In the genomic region with DNA sequence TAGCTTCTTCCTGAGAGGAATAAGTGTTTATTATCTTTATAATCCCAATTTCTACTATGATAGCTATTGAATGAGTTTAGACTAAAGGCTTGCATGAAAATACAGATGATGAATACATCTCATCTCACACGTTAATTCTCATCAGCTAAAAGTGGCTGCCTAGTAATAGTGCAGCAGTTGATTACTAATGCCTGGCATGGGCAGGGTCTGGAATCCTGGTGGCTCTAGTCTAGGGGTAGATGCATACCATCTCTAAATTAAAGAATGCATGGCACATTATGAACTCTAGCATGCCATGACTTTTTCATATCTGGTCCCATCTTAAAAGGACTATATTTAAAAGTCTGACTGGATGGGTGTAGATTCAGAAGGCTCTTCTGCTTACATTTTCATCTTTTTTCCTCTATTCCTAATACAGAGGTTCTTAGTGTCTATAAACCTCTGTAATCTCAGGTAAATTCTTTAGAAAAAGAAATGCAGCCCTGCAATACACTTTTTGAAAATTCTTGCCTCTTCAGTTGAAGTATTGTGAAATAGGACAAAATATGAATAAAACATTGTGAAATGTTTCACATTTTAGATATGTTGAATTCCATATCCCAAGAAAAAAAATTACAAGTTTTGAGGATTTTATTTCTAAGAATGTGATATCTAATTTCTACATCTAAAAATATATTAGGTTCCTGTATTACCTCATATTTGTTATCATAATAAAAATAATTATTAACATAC, we compare ENCODE assay signal across 27 cellular contexts.
"Had no signal": no experiment of that assay in that cellular context is flagged by ENCODE, and none has a peak within 500 bp of the region (broad histone marks: within the 10 kb centered on the region; RNA-seq: fewer than 3 reads in every experiment).

No MANE protein-coding gene starts in this region.

- H3K9me3 ChIP-seq: mucosa of descending colon, ovary, prostate gland, sigmoid colon, tibial nerve, uterus had no signal

- H2AFZ ChIP-seq: hepatocyte had no signal

- H3K27me3 ChIP-seq: hepatocyte, ovary, sigmoid colon, tibial nerve, uterus had no signal

- H3K27ac ChIP-seq: hepatocyte, ovary, prostate gland, sigmoid colon, tibial nerve, uterus had no signal

- DNase-seq: islet precursor cell; kidney glomerular epithelial cell; left cardiac atrium; mesendoderm; mucosa of descending colon; naive thymus-derived CD4-positive, alpha-beta T cell; ovary; posterior cingulate gyrus; retina; right cardiac atrium; sigmoid colon; stimulated activated CD4-positive, alpha-beta T cell treated with anti-CD3 and anti-CD28 coated beads, Interleukin-1b, Interleukin-23, amount 100 ng/mL, for 48 hours; stimulated activated CD4-positive, alpha-beta T cell treated with anti-CD3 and anti-CD28 coated beads, Interleukin-2, amount 100 ng/mL, for 48 hours; stimulated activated CD4-positive, alpha-beta T cell treated with anti-CD3 and anti-CD28 coated beads, Interleukin-4, amount 100 ng/mL, for 4 hours; stimulated activated CD8-positive, alpha-beta memory T cell treated with anti-CD3 and anti-CD28 coated beads, Interleukin-4, amount 100 ng/mL, for 48 hours; stimulated activated naive CD4-positive, alpha-beta T cell treated with Interleukin-2 at 50 U/mL for 16 hours; stimulated activated naive CD8-positive, alpha-beta T cell treated with anti-CD3 and anti-CD28 coated beads, Interleukin-15, amount 100 ng/mL, for 72 hours; substantia nigra; uterus had no signal

- H3K4me2 ChIP-seq: hepatocyte, smooth muscle cell had no signal

- H3K79me2 ChIP-seq: hepatocyte had no signal

- ATAC-seq: left cardiac atrium; left lobe of liver; mucosa of descending colon; naive thymus-derived CD4-positive, alpha-beta T cell; natural killer cell treated with Interleukin-12 subunit alpha and Interleukin-12 subunit beta and Interleukin-15 and Interleukin-18, amount 100 ng/mL, for 72 hours; right cardiac atrium; stimulated activated memory B cell treated with anti-CD40 and anti-IgM and Interleukin-4, amounts not matched to agents 10 μg/mL and 1 μg/mL and 100 μg/mL, for 72 hours; stimulated activated naive CD8-positive, alpha-beta T cell treated with anti-CD3 and anti-CD28 coated beads, Interleukin-15, amount 100 ng/mL, for 72 hours had no signal

- H3K4me1 ChIP-seq: prostate gland, sigmoid colon, tibial nerve, uterus had no signal

- H3K4me3 ChIP-seq: hepatocyte, lung, mucosa of descending colon, ovary, prostate gland, sigmoid colon, smooth muscle cell, tibial nerve, uterus had no signal

- H3K36me3 ChIP-seq: ovary, prostate gland, sigmoid colon, tibial nerve, uterus had no signal
